Comparison of ENCODE assay signal across 15 cellular contexts in genomic region chr4:81688085-81688484, GRCh38.
DNase-seq lines count a peak whose midpoint lies in the region; ATAC-seq and TF ChIP-seq lines count a peak whose summit lies in the region.
"Had no signal": no experiment of that assay in that cellular context is flagged by ENCODE, and none has a peak within 500 bp of the region (broad histone marks: within the 10 kb centered on the region; RNA-seq: fewer than 3 reads in every experiment).

No MANE protein-coding gene starts in this region.

- no peaks in the 10 kb centered on the region for H3K9me3 Mint-ChIP-seq in neural crest cell

- no peak overlapping the region for H3K4me3 Mint-ChIP-seq in neural crest cell

- no peak overlapping the region for H3K27ac ChIP-seq in tibial artery
- H3K27ac ChIP-seq: psoas muscle, thyroid gland had no signal

- intact Hi-C loops in tibial artery (cut with DNase I; ENCODE audit: low total_unique reads) = no loop called here

- H3K9me3 ChIP-seq in tibial artery = no peaks in the 10 kb centered on the region
- H3K9me3 ChIP-seq: psoas muscle, thyroid gland had no signal

- H3K27me3 Mint-ChIP-seq in neural crest cell (ENCODE audit: low read depth) = no peaks in the 10 kb centered on the region

- no peaks in the 10 kb centered on the region for H3K27me3 ChIP-seq in tibial artery
- H3K27me3 ChIP-seq: thyroid gland had no signal

- DNase-seq in HT-29 (ENCODE audit: low spot score) (peak; percentile 26), RPMI8226 (peak; percentile 8), foreskin fibroblast (peak; percentile 6 to 33), neural crest cell (ENCODE audit: low read depth, low spot score) (no peak), tibial artery (no peak)
- DNase-seq: activated CD8-positive, alpha-beta memory T cell treated with anti-CD3 and anti-CD28 coated beads for 24 hours; amniotic stem cell; KG1; NCI-H446 treated with DMSO at 0.1 percent for 48 hours; psoas muscle; T-helper 1 cell; thyroid gland had no signal

- ATAC-seq in GM21381 (IDR thresholded peaks at IDR 0.05; ENCODE audit: unreplicated experiment) (no peak), GM21528 (IDR thresholded peaks at IDR 0.05; ENCODE audit: low FRiP score, unreplicated experiment) (no peak), GM21367 (IDR thresholded peaks at IDR 0.05; ENCODE audit: unreplicated experiment) (no peak)
- ATAC-seq: psoas muscle had no signal

- TF ChIP-seq CTCF in foreskin fibroblast (IDR thresholded peaks at IDR 0.05; ENCODE audit: low read depth, low read length) (no peak), neural crest cell (conservative IDR thresholded peaks at IDR 0.05) (peak; percentile 24), tibial artery (IDR thresholded peaks at IDR 0.05) (no peak)

- H3K36me3 Mint-ChIP-seq in neural crest cell (ENCODE audit: low read depth) = no peaks in the 10 kb centered on the region

- H3K4me1 ChIP-seq in tibial artery = peaks cover 0 to 9% (median 3%) of the 10 kb centered on the region in 4 donors
- H3K4me1 ChIP-seq: psoas muscle had no signal

- no peaks in the 10 kb centered on the region for H3K4me1 Mint-ChIP-seq in neural crest cell

- H3K4me3 ChIP-seq in foreskin fibroblast (ENCODE audit: low read depth in 1 of 2, low read length in 2 of 2) (no peak overlapping the region), tibial artery (no peak overlapping the region)
- H3K4me3 ChIP-seq: psoas muscle, thyroid gland had no signal

- H3K36me3 ChIP-seq in tibial artery = no peaks in the 10 kb centered on the region
- H3K36me3 ChIP-seq: thyroid gland had no signal

- H3K27ac Mint-ChIP-seq in neural crest cell (ENCODE audit: unreplicated experiment) = no peak overlapping the region

Comparison
In these comparisons a context has a peak if more than half of its experiments do, and no peak if none do; other contexts are left out.
1. DNase-seq: peak in HT-29 (single experiment), RPMI8226 (single experiment) and foreskin fibroblast (2 of 2); none in neural crest cell (single experiment) and tibial artery (0 of 2).